Comparison of ENCODE assay signal across 8 cellular contexts in the genomic region with DNA sequence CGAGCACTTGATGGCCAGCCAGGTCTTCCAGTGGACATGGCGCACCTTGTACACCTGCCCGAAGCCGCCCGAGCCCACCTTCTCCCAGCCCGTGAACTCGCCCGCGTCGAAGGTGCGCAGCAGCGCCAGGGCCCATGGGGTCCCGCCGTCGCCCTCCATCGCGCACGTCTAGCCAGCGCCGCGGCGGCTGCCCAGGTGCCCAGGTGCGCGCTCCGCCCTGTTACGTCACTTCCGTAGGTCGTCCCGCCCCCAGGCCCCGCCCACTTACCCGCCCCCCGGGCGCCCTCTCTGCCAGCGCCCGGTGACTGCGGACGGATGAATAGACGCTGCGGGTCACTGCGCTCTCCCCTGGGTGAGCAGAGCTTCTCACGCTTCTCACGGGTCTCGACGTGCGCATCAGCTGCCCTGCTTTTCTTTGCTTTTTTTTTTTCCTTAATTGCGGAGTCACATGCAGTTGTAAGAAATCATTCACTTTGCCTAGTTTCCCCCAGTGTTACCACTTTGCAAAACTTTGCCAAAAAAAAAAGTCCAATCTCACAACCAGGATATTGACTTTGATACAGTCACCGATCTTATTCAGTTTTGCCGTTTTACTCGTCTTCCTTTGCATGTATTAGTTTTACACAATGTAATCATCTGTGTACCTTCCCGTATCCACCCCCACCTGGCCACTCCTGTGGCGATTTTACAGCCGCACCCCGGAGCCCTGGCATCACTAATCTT. TPM values are rescaled to one million over a fixed set of nuclear protein-coding genes. Genes with fewer than 3 reads are reported as not detected.
A peak's percentile ranks its signal among the peaks of the same experiment; 100 is the strongest.
DNase-seq lines count a peak whose midpoint lies in the region; ATAC-seq and TF ChIP-seq lines count a peak whose summit lies in the region.

A gene (minus strand): TSS at position 170 of the 723 bp plus-strand sequence. CDS start 11 bp downstream, at position 159.

- H3K27ac ChIP-seq in ACC112 (ENCODE audit: low read depth, low read length) (no peak within 1 kb of the TSS), prostate gland (peak within 1 kb of the TSS; percentile 83 to 85)

- H3K36me3 ChIP-seq in ACC112 (ENCODE audit: insufficient read depth, low read length) (no peaks in the 10 kb centered on the region), prostate gland (no peaks in the 10 kb centered on the region)

- TF ChIP-seq POLR2A in prostate gland (IDR thresholded peaks at IDR 0.05) = peak; percentile 97

- no peak within 1 kb of the TSS for H2AFZ ChIP-seq in ACC112 (ENCODE audit: low read length, unreplicated experiment)

- H3K27me3 ChIP-seq in ACC112 (ENCODE audit: insufficient read depth, low read length) (peaks cover 27% of the 10 kb centered on the region), prostate gland (replicated peaks; ENCODE audit: insufficient read depth) (no peaks in the 10 kb centered on the region)

- H3K4me3 ChIP-seq in ACC112 (ENCODE audit: low read depth, low read length) (peak within 1 kb of the TSS; percentile 63), prostate gland (peak within 1 kb of the TSS; percentile 63 to 70)

- H3K9me3 ChIP-seq in prostate gland = no peaks in the 10 kb centered on the region

- intact Hi-C loops in prostate gland (cut with DNase I) = no loop called here

- DNase-seq in NCI-H526 (lab: John Stamatoyannopoulos, UW) (peak; percentile 73 to 96), foreskin melanocyte (peak; percentile 52), prostate gland (ENCODE audit: low spot score) (peak; percentile 90), MV-4-11 (lab: John Stamatoyannopoulos, UW) (no peak), C1 segment of cervical spinal cord (lab: John Stamatoyannopoulos, UW) (no peak)
- DNase-seq in activated T-cell treated with anti-CD3 and anti-CD28 coated beads, Interleukin-2, amount 50 U/mL, for 1 hour = peak; percentile 70

- H3K79me2 ChIP-seq in ACC112 (ENCODE audit: control insufficient read depth, insufficient read depth, low read length, unreplicated experiment) = no peaks in the 10 kb centered on the region

- TF ChIP-seq CTCF in prostate gland (IDR thresholded peaks at IDR 0.05) = no peak

- peak; percentile 60 for ATAC-seq in GM21723 (IDR thresholded peaks at IDR 0.05; ENCODE audit: unreplicated experiment)

- H3K4me1 ChIP-seq in ACC112 (ENCODE audit: control insufficient read depth, insufficient read depth, low read length, unreplicated experiment) (peaks cover 13% of the 10 kb centered on the region), prostate gland (replicated peaks) (peaks cover 8% of the 10 kb centered on the region)

- WGBS in prostate gland = 5% methylated on average over 41 of the region's 53 CpGs

RNA-seq across cellular contexts. Expression of the gene that starts here (rescaled TPM):
- 10 to 100 TPM; 26.9 to 52.6 TPM for total RNA-seq in prostate gland

Comparison
In these comparisons a context has a peak if more than half of its experiments do, and no peak if none do; other contexts are left out.
1. DNase-seq: peak in NCI-H526 (2 of 2), activated T-cell treated with anti-CD3 and anti-CD28 coated beads, Interleukin-2, amount 50 U/mL, for 1 hour (single experiment), foreskin melanocyte (single experiment) and prostate gland (single experiment); none in MV-4-11 (single experiment) and C1 segment of cervical spinal cord (0 of 14).